ENCODE assay signal across 1 cellular context in genomic region chr16:86521236-86522197, GRCh38.
TF ChIP-seq lines count a peak whose summit lies in the region.

No MANE protein-coding gene starts in this region.

TF ChIP-seq in SK-N-SH, 30 proteins besides CTCF, POLR2A, EP300 and RAD21:
- no peak for TF ChIP-seq SMC3 (IDR thresholded peaks at IDR 0.05; ENCODE audit: low read depth, low read length)
- TF ChIP-seq FOXJ3 (CRISPR knock-in tag; IDR thresholded peaks at IDR 0.05) = no peak
